1 cellular context compared by ENCODE assay signal in the genomic region with DNA sequence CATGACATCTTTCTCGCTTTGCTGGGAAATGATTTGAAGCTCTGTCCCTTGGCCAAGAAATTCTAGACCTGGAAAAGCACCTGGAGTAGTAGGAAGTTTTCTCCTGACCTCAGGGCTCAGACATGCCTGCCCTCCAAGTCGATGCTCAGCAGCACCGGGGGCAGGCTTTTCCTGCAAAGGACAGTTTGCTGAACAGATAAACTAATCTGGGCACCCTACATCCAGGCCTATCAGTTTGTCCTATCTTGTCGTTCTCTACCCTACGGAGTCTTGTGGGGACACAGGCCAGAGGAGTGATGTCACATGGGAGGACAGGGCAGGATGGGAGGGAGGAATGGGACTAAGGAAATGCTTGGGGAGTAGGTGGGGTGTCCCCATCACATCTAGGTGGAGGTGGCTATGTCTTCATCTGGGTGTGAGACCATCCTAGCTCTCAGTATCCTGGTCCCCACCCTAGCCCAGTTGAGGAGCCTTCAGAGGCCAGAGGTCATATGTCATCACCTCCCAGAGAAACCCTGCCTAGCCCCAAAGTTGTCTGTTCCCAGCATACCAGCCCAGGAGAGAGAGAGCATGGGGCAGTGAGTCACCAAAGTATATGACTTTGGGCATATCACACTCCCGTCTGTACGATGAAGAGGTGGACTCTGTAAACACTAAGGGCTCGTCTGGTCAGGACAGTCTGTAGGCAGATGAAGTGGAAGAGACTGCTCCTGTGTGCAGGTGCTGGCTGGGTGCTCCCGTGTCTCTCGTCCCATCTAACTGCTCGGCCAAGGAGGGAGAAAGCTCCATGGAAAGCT.
TF ChIP-seq lines count a peak whose summit lies in the region.

No MANE protein-coding gene starts in this region.

TF ChIP-seq in K562, 482 proteins besides CTCF, POLR2A, EP300 and RAD21:
- TF ChIP-seq ETV5 (CRISPR knock-in tag; IDR thresholded peaks at IDR 0.05; ENCODE audit: low read depth) = no peak
- TF ChIP-seq RB1 (IDR thresholded peaks at IDR 0.05; ENCODE audit: low read depth) = no peak
- TF ChIP-seq CEBPB (tag; IDR thresholded peaks at IDR 0.05) = no peak
- TF ChIP-seq, protein P1, sequence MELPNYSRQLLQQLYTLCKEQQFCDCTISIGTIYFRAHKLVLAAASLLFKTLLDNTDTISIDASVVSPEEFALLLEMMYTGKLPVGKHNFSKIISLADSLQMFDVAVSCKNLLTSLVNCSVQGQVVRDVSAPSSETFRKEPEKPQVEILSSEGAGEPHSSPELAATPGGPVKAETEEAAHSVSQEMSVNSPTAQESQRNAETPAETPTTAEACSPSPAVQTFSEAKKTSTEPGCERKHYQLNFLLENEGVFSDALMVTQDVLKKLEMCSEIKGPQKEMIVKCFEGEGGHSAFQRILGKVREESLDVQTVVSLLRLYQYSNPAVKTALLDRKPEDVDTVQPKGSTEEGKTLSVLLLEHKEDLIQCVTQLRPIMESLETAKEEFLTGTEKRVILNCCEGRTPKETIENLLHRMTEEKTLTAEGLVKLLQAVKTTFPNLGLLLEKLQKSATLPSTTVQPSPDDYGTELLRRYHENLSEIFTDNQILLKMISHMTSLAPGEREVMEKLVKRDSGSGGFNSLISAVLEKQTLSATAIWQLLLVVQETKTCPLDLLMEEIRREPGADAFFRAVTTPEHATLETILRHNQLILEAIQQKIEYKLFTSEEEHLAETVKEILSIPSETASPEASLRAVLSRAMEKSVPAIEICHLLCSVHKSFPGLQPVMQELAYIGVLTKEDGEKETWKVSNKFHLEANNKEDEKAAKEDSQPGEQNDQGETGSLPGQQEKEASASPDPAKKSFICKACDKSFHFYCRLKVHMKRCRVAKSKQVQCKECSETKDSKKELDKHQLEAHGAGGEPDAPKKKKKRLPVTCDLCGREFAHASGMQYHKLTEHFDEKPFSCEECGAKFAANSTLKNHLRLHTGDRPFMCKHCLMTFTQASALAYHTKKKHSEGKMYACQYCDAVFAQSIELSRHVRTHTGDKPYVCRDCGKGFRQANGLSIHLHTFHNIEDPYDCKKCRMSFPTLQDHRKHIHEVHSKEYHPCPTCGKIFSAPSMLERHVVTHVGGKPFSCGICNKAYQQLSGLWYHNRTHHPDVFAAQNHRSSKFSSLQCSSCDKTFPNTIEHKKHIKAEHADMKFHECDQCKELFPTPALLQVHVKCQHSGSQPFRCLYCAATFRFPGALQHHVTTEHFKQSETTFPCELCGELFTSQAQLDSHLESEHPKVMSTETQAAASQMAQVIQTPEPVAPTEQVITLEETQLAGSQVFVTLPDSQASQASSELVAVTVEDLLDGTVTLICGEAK (IDR thresholded peaks at IDR 0.05) = no peak
- TF ChIP-seq, protein P1 (CRISPR knock-in tag; IDR thresholded peaks at IDR 0.05) = no peak
- TF ChIP-seq, protein P2, sequence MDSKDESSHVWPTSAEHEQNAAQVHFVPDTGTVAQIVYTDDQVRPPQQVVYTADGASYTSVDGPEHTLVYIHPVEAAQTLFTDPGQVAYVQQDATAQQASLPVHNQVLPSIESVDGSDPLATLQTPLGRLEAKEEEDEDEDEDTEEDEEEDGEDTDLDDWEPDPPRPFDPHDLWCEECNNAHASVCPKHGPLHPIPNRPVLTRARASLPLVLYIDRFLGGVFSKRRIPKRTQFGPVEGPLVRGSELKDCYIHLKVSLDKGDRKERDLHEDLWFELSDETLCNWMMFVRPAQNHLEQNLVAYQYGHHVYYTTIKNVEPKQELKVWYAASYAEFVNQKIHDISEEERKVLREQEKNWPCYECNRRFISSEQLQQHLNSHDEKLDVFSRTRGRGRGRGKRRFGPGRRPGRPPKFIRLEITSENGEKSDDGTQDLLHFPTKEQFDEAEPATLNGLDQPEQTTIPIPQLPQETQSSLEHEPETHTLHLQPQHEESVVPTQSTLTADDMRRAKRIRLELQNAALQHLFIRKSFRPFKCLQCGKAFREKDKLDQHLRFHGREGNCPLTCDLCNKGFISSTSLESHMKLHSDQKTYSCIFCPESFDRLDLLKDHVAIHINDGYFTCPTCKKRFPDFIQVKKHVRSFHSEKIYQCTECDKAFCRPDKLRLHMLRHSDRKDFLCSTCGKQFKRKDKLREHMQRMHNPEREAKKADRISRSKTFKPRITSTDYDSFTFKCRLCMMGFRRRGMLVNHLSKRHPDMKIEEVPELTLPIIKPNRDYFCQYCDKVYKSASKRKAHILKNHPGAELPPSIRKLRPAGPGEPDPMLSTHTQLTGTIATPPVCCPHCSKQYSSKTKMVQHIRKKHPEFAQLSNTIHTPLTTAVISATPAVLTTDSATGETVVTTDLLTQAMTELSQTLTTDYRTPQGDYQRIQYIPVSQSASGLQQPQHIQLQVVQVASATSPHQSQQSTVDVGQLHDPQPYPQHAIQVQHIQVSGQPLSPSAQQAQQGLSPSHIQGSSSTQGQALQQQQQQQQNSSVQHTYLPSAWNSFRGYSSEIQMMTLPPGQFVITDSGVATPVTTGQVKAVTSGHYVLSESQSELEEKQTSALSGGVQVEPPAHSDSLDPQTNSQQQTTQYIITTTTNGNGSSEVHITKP (IDR thresholded peaks at IDR 0.05; ENCODE audit: partially characterized antibody) = peak; percentile 8
- TF ChIP-seq, protein P3, sequence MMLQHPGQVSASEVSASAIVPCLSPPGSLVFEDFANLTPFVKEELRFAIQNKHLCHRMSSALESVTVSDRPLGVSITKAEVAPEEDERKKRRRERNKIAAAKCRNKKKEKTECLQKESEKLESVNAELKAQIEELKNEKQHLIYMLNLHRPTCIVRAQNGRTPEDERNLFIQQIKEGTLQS (IDR thresholded peaks at IDR 0.05) = peak; percentile 31; the same call in 1 of the 2 replicates
- TF ChIP-seq, protein P3 (CRISPR knock-in tag; conservative IDR thresholded peaks at IDR 0.05) = no peak
- TF ChIP-seq, protein P4, sequence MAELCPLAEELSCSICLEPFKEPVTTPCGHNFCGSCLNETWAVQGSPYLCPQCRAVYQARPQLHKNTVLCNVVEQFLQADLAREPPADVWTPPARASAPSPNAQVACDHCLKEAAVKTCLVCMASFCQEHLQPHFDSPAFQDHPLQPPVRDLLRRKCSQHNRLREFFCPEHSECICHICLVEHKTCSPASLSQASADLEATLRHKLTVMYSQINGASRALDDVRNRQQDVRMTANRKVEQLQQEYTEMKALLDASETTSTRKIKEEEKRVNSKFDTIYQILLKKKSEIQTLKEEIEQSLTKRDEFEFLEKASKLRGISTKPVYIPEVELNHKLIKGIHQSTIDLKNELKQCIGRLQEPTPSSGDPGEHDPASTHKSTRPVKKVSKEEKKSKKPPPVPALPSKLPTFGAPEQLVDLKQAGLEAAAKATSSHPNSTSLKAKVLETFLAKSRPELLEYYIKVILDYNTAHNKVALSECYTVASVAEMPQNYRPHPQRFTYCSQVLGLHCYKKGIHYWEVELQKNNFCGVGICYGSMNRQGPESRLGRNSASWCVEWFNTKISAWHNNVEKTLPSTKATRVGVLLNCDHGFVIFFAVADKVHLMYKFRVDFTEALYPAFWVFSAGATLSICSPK (IDR thresholded peaks at IDR 0.05; ENCODE audit: borderline replicate concordance) = no peak
- TF ChIP-seq, protein P5, sequence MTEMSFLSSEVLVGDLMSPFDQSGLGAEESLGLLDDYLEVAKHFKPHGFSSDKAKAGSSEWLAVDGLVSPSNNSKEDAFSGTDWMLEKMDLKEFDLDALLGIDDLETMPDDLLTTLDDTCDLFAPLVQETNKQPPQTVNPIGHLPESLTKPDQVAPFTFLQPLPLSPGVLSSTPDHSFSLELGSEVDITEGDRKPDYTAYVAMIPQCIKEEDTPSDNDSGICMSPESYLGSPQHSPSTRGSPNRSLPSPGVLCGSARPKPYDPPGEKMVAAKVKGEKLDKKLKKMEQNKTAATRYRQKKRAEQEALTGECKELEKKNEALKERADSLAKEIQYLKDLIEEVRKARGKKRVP (CRISPR knock-in tag; IDR thresholded peaks at IDR 0.05) = no peak
- no peak for TF ChIP-seq NR2C1 (IDR thresholded peaks at IDR 0.05)
- TF ChIP-seq NR2C1 (tag; IDR thresholded peaks at IDR 0.05) = peak; percentile 39; the same call in 1 of the 2 replicates
- TF ChIP-seq FOSL1 (tag; conservative IDR thresholded peaks at IDR 0.05) = peak; percentile 50
- TF ChIP-seq, protein P6, sequence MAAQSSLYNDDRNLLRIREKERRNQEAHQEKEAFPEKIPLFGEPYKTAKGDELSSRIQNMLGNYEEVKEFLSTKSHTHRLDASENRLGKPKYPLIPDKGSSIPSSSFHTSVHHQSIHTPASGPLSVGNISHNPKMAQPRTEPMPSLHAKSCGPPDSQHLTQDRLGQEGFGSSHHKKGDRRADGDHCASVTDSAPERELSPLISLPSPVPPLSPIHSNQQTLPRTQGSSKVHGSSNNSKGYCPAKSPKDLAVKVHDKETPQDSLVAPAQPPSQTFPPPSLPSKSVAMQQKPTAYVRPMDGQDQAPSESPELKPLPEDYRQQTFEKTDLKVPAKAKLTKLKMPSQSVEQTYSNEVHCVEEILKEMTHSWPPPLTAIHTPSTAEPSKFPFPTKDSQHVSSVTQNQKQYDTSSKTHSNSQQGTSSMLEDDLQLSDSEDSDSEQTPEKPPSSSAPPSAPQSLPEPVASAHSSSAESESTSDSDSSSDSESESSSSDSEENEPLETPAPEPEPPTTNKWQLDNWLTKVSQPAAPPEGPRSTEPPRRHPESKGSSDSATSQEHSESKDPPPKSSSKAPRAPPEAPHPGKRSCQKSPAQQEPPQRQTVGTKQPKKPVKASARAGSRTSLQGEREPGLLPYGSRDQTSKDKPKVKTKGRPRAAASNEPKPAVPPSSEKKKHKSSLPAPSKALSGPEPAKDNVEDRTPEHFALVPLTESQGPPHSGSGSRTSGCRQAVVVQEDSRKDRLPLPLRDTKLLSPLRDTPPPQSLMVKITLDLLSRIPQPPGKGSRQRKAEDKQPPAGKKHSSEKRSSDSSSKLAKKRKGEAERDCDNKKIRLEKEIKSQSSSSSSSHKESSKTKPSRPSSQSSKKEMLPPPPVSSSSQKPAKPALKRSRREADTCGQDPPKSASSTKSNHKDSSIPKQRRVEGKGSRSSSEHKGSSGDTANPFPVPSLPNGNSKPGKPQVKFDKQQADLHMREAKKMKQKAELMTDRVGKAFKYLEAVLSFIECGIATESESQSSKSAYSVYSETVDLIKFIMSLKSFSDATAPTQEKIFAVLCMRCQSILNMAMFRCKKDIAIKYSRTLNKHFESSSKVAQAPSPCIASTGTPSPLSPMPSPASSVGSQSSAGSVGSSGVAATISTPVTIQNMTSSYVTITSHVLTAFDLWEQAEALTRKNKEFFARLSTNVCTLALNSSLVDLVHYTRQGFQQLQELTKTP (IDR thresholded peaks at IDR 0.05; ENCODE audit: low read depth in 1 of 2, partially characterized antibody in 2 of 2) = no peak
